8 cellular contexts compared by ENCODE assay signal in genomic region chr2:174750923-174751441, GRCh38. TPM values are rescaled to one million over a fixed set of nuclear protein-coding genes. Genes with fewer than 3 reads are reported as not detected.
DNase-seq lines count a peak whose midpoint lies in the region; ATAC-seq and TF ChIP-seq lines count a peak whose summit lies in the region.

No MANE protein-coding gene starts in this region.

- peak in 3 of 5 donors; percentile 33 to 41 (median 38) for DNase-seq in T-helper 1 cell
- no peak for DNase-seq in osteocyte (ENCODE audit: extremely low spot score, unreplicated experiment)
- DNase-seq in NCI-H1694 (lab: John Stamatoyannopoulos, UW) = no peak
- no peak for DNase-seq in G401 (ENCODE audit: low spot score)
- DNase-seq in endothelial cell (ENCODE audit: low spot score) = no peak
- no peak for DNase-seq in NK-92 (lab: John Stamatoyannopoulos, UW; ENCODE audit: unreplicated experiment)

- H3K27me3 Mint-ChIP-seq in osteocyte (ENCODE audit: unreplicated experiment) = peaks cover 7% of the 10 kb centered on the region
- peaks cover 2% of the 10 kb centered on the region for H3K27me3 Mint-ChIP-seq in endothelial cell (ENCODE audit: unreplicated experiment)

- in situ Hi-C loops in G401 (cut with HindIII; ENCODE audit: low sequenced_read_pairs) = no loop called here

- H3K27ac Mint-ChIP-seq in osteocyte (ENCODE audit: unreplicated experiment) (peak overlapping the region; percentile 19), endothelial cell (ENCODE audit: unreplicated experiment) (no peak overlapping the region)

- peak; percentile 54 for ATAC-seq in GM18907 (IDR thresholded peaks at IDR 0.05; ENCODE audit: unreplicated experiment)
- peak; percentile 45 for ATAC-seq in HG02852 (IDR thresholded peaks at IDR 0.05; ENCODE audit: unreplicated experiment)

- H3K4me1 Mint-ChIP-seq in osteocyte (ENCODE audit: unreplicated experiment) (peaks cover 13% of the 10 kb centered on the region), endothelial cell (ENCODE audit: unreplicated experiment) (no peaks in the 10 kb centered on the region)

- H3K9me3 Mint-ChIP-seq in osteocyte (ENCODE audit: unreplicated experiment) (no peaks in the 10 kb centered on the region), endothelial cell (ENCODE audit: unreplicated experiment) (no peaks in the 10 kb centered on the region)

- H3K36me3 Mint-ChIP-seq in osteocyte (ENCODE audit: unreplicated experiment) (no peaks in the 10 kb centered on the region), endothelial cell (ENCODE audit: low read depth, unreplicated experiment) (no peaks in the 10 kb centered on the region)

- H3K4me3 Mint-ChIP-seq in osteocyte (ENCODE audit: unreplicated experiment) = no peak overlapping the region
- H3K4me3 Mint-ChIP-seq in endothelial cell (ENCODE audit: unreplicated experiment) = no peak overlapping the region

- TF ChIP-seq CTCF in osteocyte (IDR thresholded peaks at IDR 0.05) (no peak), endothelial cell (IDR thresholded peaks at IDR 0.05; ENCODE audit: unreplicated experiment) (no peak)

RNA-seq across cellular contexts. Expression of gene CHRNA1, which starts 13.3 kb away (rescaled TPM):
- total RNA-seq in osteocyte = 0.24 and 0.57 TPM in 2 replicates
- total RNA-seq in G401 (2014; rRNA removed; shearing (Covaris generic)) = not detected in 2 replicates
- 0.41 TPM for total RNA-seq in endothelial cell (ENCODE audit: unreplicated experiment)

Comparison
In these comparisons a context has a peak if more than half of its experiments do, and no peak if none do; other contexts are left out.
1. DNase-seq: peak in T-helper 1 cell (3 of 5); none in osteocyte (single experiment), NCI-H1694 (single experiment), G401 (single experiment), endothelial cell (single experiment) and NK-92 (single experiment).